In the genomic region with DNA sequence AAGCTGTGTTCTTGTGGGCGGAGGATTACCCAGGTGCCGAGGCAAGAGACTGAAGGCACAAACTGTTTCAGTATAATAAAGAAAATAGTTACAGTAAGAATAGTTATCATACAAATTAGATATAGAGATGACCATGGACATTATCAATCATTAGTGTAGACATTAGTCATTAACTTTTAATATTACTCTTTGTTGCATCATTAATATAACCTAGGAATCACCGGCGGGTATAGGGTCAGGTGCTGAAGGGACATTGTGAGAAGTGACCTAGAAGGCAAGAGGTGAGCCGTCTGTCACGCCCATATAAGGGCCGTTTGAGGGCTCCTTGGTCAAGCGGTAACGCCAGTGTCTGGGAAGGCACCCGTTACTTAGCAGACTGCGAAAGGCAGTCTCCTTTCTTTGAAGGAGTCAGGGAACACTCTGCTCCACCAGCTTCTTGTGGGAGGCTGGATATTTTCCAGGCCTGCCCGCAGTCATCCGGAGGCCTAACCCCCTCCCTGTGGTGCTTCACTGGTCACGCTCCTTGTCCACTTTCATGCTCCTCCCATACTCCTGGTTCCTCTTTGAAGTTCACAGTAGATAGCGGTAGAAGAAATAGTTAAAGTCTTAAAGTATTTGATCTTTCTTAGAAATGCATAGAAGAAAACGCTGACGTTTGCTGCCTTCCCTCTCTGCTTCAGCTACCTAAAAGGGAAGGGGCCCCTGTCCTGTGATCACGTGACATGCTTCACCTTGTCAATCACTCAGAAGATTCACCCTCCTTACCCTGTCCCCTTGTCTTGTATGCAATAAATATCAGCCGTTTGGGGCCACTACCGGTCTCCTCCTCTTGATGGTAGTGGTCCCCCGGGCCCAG, we compare ENCODE assay signal across 9 cellular contexts. TPM values are rescaled to one million over a fixed set of nuclear protein-coding genes. Genes with fewer than 3 reads are reported as not detected.
DNase-seq lines count a peak whose midpoint lies in the region; TF ChIP-seq lines count a peak whose summit lies in the region.
"Not testable (repeated sequence)": the region's sequence is repeated elsewhere in the genome, so short reads cannot be mapped to it uniquely, and the experiment has no call there.
"Had no signal": no experiment of that assay in that cellular context is flagged by ENCODE, and none has a peak within 500 bp of the region (broad histone marks: within the 10 kb centered on the region; RNA-seq: fewer than 3 reads in every experiment).

No MANE protein-coding gene starts in this region.

- peaks cover 50% of the 10 kb centered on the region for H3K4me1 Mint-ChIP-seq in activated T-cell treated with anti-CD3 and anti-CD28 coated beads, Interleukin-2, amount 50 U/mL, for 24 hours (ENCODE audit: low read depth)
- H3K4me1 Mint-ChIP-seq in immature natural killer cell = peaks cover 10 to 12% of the 10 kb centered on the region in 2 donors
- H3K4me1 Mint-ChIP-seq in nephron = peaks cover 23% of the 10 kb centered on the region

- H3K79me2 ChIP-seq in Karpas-422 (ENCODE audit: low read length) = not testable (repeated sequence)

- H3K4me1 ChIP-seq in Karpas-422 (ENCODE audit: low read length) = peaks cover 65% of the 10 kb centered on the region
- peaks cover 25 to 46% of the 10 kb centered on the region in 2 donors for H3K4me1 ChIP-seq in thyroid gland

- not testable (repeated sequence) for TF ChIP-seq CTCF in nephron (IDR thresholded peaks at IDR 0.05; ENCODE audit: unreplicated experiment in 3 of 3); thyroid gland (IDR thresholded peaks at IDR 0.05)

- H3K27me3 Mint-ChIP-seq in activated T-cell treated with anti-CD3 and anti-CD28 coated beads, Interleukin-2, amount 50 U/mL, for 24 hours = not testable (repeated sequence)
- H3K27me3 Mint-ChIP-seq in immature natural killer cell (ENCODE audit: low read depth in 3 of 3) (peaks cover 0 to 16% (median 10%) of the 10 kb centered on the region in 3 donors), nephron (ENCODE audit: low read depth) (peaks cover 51% of the 10 kb centered on the region)

- H3K36me3 Mint-ChIP-seq in activated T-cell treated with anti-CD3 and anti-CD28 coated beads, Interleukin-2, amount 50 U/mL, for 24 hours (ENCODE audit: low read depth); immature natural killer cell; nephron (ENCODE audit: low read depth): not testable (repeated sequence)

- H4K20me1 ChIP-seq in Karpas-422 (ENCODE audit: insufficient read depth, low read depth, low read length) = not testable (repeated sequence)

- DNase-seq in Caki2 (ENCODE audit: low read depth) (peak; percentile 58), Karpas-422 (peak; percentile 91), RPMI8226 (peak; percentile 87), thyroid gland (peak; percentile 82 to 87)
- DNase-seq in activated T-cell treated with anti-CD3 and anti-CD28 coated beads, Interleukin-2, amount 50 U/mL, for 24 hours; immature natural killer cell: not testable (repeated sequence)

- H3K9me3 Mint-ChIP-seq in activated T-cell treated with anti-CD3 and anti-CD28 coated beads, Interleukin-2, amount 50 U/mL, for 24 hours; immature natural killer cell; nephron: not testable (repeated sequence)

- 0 out of 2 replicates have a peak overlapping the region, but pooled peaks have one; percentile 40 for H2AFZ ChIP-seq in Karpas-422 (ENCODE audit: low read length)

- H3K27ac ChIP-seq in Karpas-422 (ENCODE audit: low read length) (peak overlapping the region; percentile 95), cingulate gyrus (ENCODE audit: low read depth, low read length) (peak overlapping the region; percentile 29), thyroid gland (peak overlapping the region; percentile 1 to 99 (median 35))

- 34 to 43% methylated on average over 21 of the region's 21 CpGs for WGBS in thyroid gland, 2 donors

- H3K9me3 ChIP-seq in Karpas-422 (ENCODE audit: low read length); thyroid gland: not testable (repeated sequence)

- H3K9me2 ChIP-seq in Karpas-422 (replicated peaks; ENCODE audit: insufficient read depth, low read length) = not testable (repeated sequence)

- H3K9ac ChIP-seq in Karpas-422 (ENCODE audit: low read length) = peak overlapping the region; percentile 62

- in situ Hi-C loops in Caki2 (cut with HindIII; ENCODE audit: low pct_unique_long_range_greater_than_20kb, low sequenced_read_pairs) = not testable (repeated sequence)

- intact Hi-C loops in thyroid gland (cut with DNase I) = not testable (repeated sequence)

- peak in 1 of 2 donors; percentile 66 for TF ChIP-seq POLR2A in thyroid gland (IDR thresholded peaks at IDR 0.05)

- not testable (repeated sequence) for H3K36me3 ChIP-seq in Karpas-422 (ENCODE audit: insufficient read depth, low read length); thyroid gland

- H3K27ac Mint-ChIP-seq in activated T-cell treated with anti-CD3 and anti-CD28 coated beads, Interleukin-2, amount 50 U/mL, for 24 hours = peak overlapping the region; percentile 66
- H3K27ac Mint-ChIP-seq in immature natural killer cell = peak overlapping the region in 4 of 6 donors; percentile 46 to 91 (median 54)
- peak overlapping the region; percentile 21 to 63 (median 63) for H3K27ac Mint-ChIP-seq in nephron

- peak overlapping the region; percentile 55 for H3K4me3 ChIP-seq in Karpas-422 (ENCODE audit: low read length)
- H3K4me3 ChIP-seq in thyroid gland (replicated peaks in 1 of 3) = not testable (repeated sequence)

- peak overlapping the region; percentile 15 for H3K4me3 Mint-ChIP-seq in activated T-cell treated with anti-CD3 and anti-CD28 coated beads, Interleukin-2, amount 50 U/mL, for 24 hours
- H3K4me3 Mint-ChIP-seq in immature natural killer cell (peak overlapping the region in 2 of 5 donors; percentile 48 to 58), nephron (peak overlapping the region; percentile 9 to 25 (median 10))

- peak overlapping the region; percentile 75 for H3K4me2 ChIP-seq in Karpas-422 (ENCODE audit: low read depth, low read length, poor library complexity, severe bottlenecking)

- not testable (repeated sequence) for H3K27me3 ChIP-seq in Karpas-422 (ENCODE audit: low read length); thyroid gland

RNA-seq across cellular contexts. Expression of a gene that starts 4.3 kb away (rescaled TPM):
- total RNA-seq in Caki2 (2014; rRNA removed; shearing (Covaris generic); ENCODE audit: low replicate concordance) = 104 and 118 TPM in 2 replicates
- 1.8 and 5.0 TPM in 2 replicates for total RNA-seq in Karpas-422 (2014; rRNA removed; shearing (Covaris generic); ENCODE audit: low replicate concordance)
- polyA plus RNA-seq in immature natural killer cell = 10 to 100 TPM; 21.2 to 31.2 (median 25.5) TPM
- 10 to 100 TPM; 28.0 to 61.0 (median 33.6) TPM for total RNA-seq in thyroid gland

RNA-seq across cellular contexts. Expression of a gene that starts 8.7 kb away (rescaled TPM):
- 4.9 TPM in 1 of 2 replicates, not detected in the other for total RNA-seq in Caki2 (2014; rRNA removed; shearing (Covaris generic); ENCODE audit: low replicate concordance)
- 1.1 and 14.2 TPM in 2 replicates for total RNA-seq in Karpas-422 (2014; rRNA removed; shearing (Covaris generic); ENCODE audit: low replicate concordance)
- polyA plus RNA-seq in immature natural killer cell = 10 to 100 TPM in 1 of 3 donors, 1 to 10 TPM in 2; 8.3 to 14.8 (median 9.9) TPM
- total RNA-seq in thyroid gland = 1 to 10 TPM in 3 of 4 donors, not detected in 1; 2.6 to 5.5 (median 2.9) TPM

RNA-seq across cellular contexts. Expression of a gene that starts 11.6 kb away (rescaled TPM):
- not detected in 2 replicates for total RNA-seq in Caki2 (2014; rRNA removed; shearing (Covaris generic); ENCODE audit: low replicate concordance)
- total RNA-seq in Karpas-422 (2014; rRNA removed; shearing (Covaris generic); ENCODE audit: low replicate concordance) = 4.5 and 9.8 TPM in 2 replicates
- polyA plus RNA-seq in immature natural killer cell = 1 to 10 TPM; 2.4 to 8.1 (median 4.5) TPM
- under 1 TPM in 1 of 4 donors, not detected in 3; 0.27 TPM for total RNA-seq in thyroid gland
- total RNA-seq: occipital lobe had no signal

RNA-seq across cellular contexts. Expression of a gene that starts 26.1 kb away (rescaled TPM):
- total RNA-seq in Caki2 (2014; rRNA removed; shearing (Covaris generic); ENCODE audit: low replicate concordance) = 133 and 152 TPM in 2 replicates
- 24.6 and 53.5 TPM in 2 replicates for total RNA-seq in Karpas-422 (2014; rRNA removed; shearing (Covaris generic); ENCODE audit: low replicate concordance)
- 10 to 100 TPM; 41.8 to 46.7 (median 46.5) TPM for polyA plus RNA-seq in immature natural killer cell
- 10 to 100 TPM; 39.6 to 47.5 (median 43.1) TPM for total RNA-seq in thyroid gland

RNA-seq across cellular contexts. Expression of a gene that starts 26.6 kb away (rescaled TPM):
- 112 and 117 TPM in 2 replicates for total RNA-seq in Caki2 (2014; rRNA removed; shearing (Covaris generic); ENCODE audit: low replicate concordance)
- total RNA-seq in Karpas-422 (2014; rRNA removed; shearing (Covaris generic); ENCODE audit: low replicate concordance) = 19.2 and 21.4 TPM in 2 replicates
- 10 to 100 TPM; 16.3 to 40.4 (median 20.1) TPM for polyA plus RNA-seq in immature natural killer cell
- total RNA-seq in thyroid gland = 100 to 1,000 TPM in 2 of 4 donors, 10 to 100 TPM in 2; 53.2 to 117 (median 96.6) TPM

Comparison
In these comparisons a context has a peak if more than half of its experiments do, and no peak if none do; other contexts are left out.
1. H3K27ac ChIP-seq: peak in every context shown above with its lines; median percentile 95 in Karpas-422; 35 in thyroid gland; 29 in cingulate gyrus.